1 cellular context compared by ENCODE assay signal in the genomic region with DNA sequence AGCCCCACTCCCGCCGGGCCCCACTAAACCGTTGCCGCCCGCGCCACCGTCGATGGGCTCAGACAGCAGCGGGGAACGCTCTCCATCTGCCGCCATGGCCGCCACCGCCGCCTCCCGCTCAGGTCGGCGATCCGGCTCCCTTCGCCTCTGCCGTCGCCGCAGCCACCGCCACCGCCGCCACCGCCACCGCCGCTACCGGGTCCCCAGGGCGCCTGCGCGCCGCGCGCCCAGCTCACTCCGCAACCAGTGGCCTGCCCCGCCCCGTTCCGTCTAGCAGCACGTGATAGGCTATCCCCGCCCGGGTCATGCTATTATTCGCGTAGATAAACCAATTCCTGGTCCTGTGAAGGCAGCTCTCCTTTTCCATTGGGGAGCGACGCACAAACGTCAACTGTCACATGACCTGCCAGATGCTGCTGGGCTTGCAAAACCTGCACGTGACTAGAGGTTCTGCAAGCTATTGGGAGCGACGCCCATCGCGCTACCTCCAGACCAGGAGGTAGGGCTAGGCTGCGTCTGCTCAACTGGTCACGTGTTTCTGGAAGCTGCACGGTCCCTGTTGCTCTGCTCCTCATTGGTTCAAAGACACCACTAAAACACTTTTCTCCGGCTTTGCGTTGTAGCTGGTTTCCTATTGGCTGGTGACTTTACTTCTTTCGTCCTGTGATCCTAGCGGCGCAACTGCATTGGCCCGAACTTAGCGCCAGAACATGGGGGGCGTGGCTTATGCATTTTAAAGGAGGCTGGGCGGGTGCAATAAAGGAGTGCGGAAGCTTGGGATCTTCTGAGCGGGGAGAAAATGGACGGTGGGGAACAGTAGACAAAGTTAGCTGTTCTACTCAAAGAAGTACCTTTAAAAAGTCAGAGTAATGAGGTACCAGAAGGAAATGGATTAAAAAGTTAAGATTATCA.
A peak's percentile ranks its signal among the peaks of the same experiment; 100 is the strongest.
TF ChIP-seq lines count a peak whose summit lies in the region.

A gene (minus strand): TSS at position 205 of the 912 bp plus-strand sequence. CDS start 109 bp downstream, at position 96.

TF ChIP-seq in HepG2, 621 proteins besides CTCF, POLR2A, EP300 and RAD21 (continued from another document and continues in another):
- TF ChIP-seq, protein P1, sequence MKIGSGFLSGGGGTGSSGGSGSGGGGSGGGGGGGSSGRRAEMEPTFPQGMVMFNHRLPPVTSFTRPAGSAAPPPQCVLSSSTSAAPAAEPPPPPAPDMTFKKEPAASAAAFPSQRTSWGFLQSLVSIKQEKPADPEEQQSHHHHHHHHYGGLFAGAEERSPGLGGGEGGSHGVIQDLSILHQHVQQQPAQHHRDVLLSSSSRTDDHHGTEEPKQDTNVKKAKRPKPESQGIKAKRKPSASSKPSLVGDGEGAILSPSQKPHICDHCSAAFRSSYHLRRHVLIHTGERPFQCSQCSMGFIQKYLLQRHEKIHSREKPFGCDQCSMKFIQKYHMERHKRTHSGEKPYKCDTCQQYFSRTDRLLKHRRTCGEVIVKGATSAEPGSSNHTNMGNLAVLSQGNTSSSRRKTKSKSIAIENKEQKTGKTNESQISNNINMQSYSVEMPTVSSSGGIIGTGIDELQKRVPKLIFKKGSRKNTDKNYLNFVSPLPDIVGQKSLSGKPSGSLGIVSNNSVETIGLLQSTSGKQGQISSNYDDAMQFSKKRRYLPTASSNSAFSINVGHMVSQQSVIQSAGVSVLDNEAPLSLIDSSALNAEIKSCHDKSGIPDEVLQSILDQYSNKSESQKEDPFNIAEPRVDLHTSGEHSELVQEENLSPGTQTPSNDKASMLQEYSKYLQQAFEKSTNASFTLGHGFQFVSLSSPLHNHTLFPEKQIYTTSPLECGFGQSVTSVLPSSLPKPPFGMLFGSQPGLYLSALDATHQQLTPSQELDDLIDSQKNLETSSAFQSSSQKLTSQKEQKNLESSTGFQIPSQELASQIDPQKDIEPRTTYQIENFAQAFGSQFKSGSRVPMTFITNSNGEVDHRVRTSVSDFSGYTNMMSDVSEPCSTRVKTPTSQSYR (CRISPR knock-in tag; IDR thresholded peaks at IDR 0.05; ENCODE audit: borderline replicate concordance), result peak; percentile 45; the same call in 1 of the 2 replicates
- TF ChIP-seq, protein P2, sequence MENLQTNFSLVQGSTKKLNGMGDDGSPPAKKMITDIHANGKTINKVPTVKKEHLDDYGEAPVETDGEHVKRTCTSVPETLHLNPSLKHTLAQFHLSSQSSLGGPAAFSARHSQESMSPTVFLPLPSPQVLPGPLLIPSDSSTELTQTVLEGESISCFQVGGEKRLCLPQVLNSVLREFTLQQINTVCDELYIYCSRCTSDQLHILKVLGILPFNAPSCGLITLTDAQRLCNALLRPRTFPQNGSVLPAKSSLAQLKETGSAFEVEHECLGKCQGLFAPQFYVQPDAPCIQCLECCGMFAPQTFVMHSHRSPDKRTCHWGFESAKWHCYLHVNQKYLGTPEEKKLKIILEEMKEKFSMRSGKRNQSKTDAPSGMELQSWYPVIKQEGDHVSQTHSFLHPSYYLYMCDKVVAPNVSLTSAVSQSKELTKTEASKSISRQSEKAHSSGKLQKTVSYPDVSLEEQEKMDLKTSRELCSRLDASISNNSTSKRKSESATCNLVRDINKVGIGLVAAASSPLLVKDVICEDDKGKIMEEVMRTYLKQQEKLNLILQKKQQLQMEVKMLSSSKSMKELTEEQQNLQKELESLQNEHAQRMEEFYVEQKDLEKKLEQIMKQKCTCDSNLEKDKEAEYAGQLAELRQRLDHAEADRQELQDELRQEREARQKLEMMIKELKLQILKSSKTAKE (CRISPR knock-in tag; IDR thresholded peaks at IDR 0.05; ENCODE audit: borderline replicate concordance), result no peak; the same call in 1 of the 2 replicates
- TF ChIP-seq ZMYM4 (CRISPR knock-in tag; IDR thresholded peaks at IDR 0.05), result peak; percentile 100
- TF ChIP-seq, protein P3, sequence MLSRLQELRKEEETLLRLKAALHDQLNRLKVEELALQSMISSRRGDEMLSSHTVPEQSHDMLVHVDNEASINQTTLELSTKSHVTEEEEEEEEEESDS (CRISPR knock-in tag; IDR thresholded peaks at IDR 0.05; ENCODE audit: borderline replicate concordance), result peak; percentile 22; the same call in 1 of the 2 replicates
- TF ChIP-seq, protein P4, sequence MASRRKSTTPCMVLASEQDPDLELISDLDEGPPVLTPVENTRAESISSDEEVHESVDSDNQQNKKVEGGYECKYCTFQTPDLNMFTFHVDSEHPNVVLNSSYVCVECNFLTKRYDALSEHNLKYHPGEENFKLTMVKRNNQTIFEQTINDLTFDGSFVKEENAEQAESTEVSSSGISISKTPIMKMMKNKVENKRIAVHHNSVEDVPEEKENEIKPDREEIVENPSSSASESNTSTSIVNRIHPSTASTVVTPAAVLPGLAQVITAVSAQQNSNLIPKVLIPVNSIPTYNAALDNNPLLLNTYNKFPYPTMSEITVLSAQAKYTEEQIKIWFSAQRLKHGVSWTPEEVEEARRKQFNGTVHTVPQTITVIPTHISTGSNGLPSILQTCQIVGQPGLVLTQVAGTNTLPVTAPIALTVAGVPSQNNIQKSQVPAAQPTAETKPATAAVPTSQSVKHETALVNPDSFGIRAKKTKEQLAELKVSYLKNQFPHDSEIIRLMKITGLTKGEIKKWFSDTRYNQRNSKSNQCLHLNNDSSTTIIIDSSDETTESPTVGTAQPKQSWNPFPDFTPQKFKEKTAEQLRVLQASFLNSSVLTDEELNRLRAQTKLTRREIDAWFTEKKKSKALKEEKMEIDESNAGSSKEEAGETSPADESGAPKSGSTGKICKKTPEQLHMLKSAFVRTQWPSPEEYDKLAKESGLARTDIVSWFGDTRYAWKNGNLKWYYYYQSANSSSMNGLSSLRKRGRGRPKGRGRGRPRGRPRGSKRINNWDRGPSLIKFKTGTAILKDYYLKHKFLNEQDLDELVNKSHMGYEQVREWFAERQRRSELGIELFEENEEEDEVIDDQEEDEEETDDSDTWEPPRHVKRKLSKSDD (CRISPR knock-in tag; IDR thresholded peaks at IDR 0.05; ENCODE audit: low read depth), result peak; percentile 18
- TF ChIP-seq, protein P5, sequence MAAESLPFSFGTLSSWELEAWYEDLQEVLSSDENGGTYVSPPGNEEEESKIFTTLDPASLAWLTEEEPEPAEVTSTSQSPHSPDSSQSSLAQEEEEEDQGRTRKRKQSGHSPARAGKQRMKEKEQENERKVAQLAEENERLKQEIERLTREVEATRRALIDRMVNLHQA (CRISPR knock-in tag; IDR thresholded peaks at IDR 0.05), result no peak
- peak; percentile 86; the same call in 1 of the 2 replicates for TF ChIP-seq ZNF33B (CRISPR knock-in tag; IDR thresholded peaks at IDR 0.05)
- peak; percentile 56; the same call in 1 of the 2 replicates for TF ChIP-seq GATA4 (IDR thresholded peaks at IDR 0.05; ENCODE audit: borderline replicate concordance, low read depth)
- no peak for TF ChIP-seq ZKSCAN5 (CRISPR knock-in tag; IDR thresholded peaks at IDR 0.05)
- peak; percentile 93 for TF ChIP-seq CEBPB (IDR thresholded peaks at IDR 0.05; ENCODE audit: borderline replicate concordance, low read depth, low read length)
- peak; percentile 90 for TF ChIP-seq MIER3 (CRISPR knock-in tag; IDR thresholded peaks at IDR 0.05; ENCODE audit: borderline replicate concordance)
- TF ChIP-seq, protein P6, sequence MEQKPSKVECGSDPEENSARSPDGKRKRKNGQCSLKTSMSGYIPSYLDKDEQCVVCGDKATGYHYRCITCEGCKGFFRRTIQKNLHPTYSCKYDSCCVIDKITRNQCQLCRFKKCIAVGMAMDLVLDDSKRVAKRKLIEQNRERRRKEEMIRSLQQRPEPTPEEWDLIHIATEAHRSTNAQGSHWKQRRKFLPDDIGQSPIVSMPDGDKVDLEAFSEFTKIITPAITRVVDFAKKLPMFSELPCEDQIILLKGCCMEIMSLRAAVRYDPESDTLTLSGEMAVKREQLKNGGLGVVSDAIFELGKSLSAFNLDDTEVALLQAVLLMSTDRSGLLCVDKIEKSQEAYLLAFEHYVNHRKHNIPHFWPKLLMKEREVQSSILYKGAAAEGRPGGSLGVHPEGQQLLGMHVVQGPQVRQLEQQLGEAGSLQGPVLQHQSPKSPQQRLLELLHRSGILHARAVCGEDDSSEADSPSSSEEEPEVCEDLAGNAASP (CRISPR knock-in tag; IDR thresholded peaks at IDR 0.05; ENCODE audit: borderline replicate concordance), result peak; percentile 81
- TF ChIP-seq, protein P7, sequence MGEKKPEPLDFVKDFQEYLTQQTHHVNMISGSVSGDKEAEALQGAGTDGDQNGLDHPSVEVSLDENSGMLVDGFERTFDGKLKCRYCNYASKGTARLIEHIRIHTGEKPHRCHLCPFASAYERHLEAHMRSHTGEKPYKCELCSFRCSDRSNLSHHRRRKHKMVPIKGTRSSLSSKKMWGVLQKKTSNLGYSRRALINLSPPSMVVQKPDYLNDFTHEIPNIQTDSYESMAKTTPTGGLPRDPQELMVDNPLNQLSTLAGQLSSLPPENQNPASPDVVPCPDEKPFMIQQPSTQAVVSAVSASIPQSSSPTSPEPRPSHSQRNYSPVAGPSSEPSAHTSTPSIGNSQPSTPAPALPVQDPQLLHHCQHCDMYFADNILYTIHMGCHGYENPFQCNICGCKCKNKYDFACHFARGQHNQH (CRISPR knock-in tag; IDR thresholded peaks at IDR 0.05), result peak; percentile 94
- TF ChIP-seq ZBTB8A (CRISPR knock-in tag; IDR thresholded peaks at IDR 0.05; ENCODE audit: borderline replicate concordance, low read depth), result no peak
- no peak for TF ChIP-seq NCOA5 (CRISPR knock-in tag; IDR thresholded peaks at IDR 0.05)
- TF ChIP-seq, protein P8, sequence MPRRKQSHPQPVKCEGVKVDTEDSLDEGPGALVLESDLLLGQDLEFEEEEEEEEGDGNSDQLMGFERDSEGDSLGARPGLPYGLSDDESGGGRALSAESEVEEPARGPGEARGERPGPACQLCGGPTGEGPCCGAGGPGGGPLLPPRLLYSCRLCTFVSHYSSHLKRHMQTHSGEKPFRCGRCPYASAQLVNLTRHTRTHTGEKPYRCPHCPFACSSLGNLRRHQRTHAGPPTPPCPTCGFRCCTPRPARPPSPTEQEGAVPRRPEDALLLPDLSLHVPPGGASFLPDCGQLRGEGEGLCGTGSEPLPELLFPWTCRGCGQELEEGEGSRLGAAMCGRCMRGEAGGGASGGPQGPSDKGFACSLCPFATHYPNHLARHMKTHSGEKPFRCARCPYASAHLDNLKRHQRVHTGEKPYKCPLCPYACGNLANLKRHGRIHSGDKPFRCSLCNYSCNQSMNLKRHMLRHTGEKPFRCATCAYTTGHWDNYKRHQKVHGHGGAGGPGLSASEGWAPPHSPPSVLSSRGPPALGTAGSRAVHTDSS (CRISPR knock-in tag; conservative IDR thresholded peaks at IDR 0.05), result no peak
- TF ChIP-seq IRF2 (CRISPR knock-in tag; IDR thresholded peaks at IDR 0.05), result peak; percentile 88
- peak; percentile 97 for TF ChIP-seq GATAD1 (CRISPR knock-in tag; IDR thresholded peaks at IDR 0.05)
- TF ChIP-seq, protein P9, sequence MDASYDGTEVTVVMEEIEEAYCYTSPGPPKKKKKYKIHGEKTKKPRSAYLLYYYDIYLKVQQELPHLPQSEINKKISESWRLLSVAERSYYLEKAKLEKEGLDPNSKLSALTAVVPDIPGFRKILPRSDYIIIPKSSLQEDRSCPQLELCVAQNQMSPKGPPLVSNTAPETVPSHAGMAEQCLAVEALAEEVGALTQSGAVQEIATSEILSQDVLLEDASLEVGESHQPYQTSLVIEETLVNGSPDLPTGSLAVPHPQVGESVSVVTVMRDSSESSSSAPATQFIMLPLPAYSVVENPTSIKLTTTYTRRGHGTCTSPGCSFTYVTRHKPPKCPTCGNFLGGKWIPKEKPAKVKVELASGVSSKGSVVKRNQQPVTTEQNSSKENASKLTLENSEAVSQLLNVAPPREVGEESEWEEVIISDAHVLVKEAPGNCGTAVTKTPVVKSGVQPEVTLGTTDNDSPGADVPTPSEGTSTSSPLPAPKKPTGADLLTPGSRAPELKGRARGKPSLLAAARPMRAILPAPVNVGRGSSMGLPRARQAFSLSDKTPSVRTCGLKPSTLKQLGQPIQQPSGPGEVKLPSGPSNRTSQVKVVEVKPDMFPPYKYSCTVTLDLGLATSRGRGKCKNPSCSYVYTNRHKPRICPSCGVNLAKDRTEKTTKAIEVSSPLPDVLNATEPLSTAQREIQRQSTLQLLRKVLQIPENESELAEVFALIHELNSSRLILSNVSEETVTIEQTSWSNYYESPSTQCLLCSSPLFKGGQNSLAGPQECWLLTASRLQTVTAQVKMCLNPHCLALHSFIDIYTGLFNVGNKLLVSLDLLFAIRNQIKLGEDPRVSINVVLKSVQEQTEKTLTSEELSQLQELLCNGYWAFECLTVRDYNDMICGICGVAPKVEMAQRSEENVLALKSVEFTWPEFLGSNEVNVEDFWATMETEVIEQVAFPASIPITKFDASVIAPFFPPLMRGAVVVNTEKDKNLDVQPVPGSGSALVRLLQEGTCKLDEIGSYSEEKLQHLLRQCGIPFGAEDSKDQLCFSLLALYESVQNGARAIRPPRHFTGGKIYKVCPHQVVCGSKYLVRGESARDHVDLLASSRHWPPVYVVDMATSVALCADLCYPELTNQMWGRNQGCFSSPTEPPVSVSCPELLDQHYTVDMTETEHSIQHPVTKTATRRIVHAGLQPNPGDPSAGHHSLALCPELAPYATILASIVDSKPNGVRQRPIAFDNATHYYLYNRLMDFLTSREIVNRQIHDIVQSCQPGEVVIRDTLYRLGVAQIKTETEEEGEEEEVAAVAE (CRISPR knock-in tag; IDR thresholded peaks at IDR 0.05; ENCODE audit: borderline replicate concordance), result peak; percentile 99
- TF ChIP-seq ZNF230 (CRISPR knock-in tag; IDR thresholded peaks at IDR 0.05), result peak; percentile 81; the same call in 1 of the 2 replicates
- peak; percentile 77; the same call in 1 of the 2 replicates for TF ChIP-seq IRX3 (CRISPR knock-in tag; IDR thresholded peaks at IDR 0.05; ENCODE audit: borderline replicate concordance, low read depth)
- TF ChIP-seq, protein P10, sequence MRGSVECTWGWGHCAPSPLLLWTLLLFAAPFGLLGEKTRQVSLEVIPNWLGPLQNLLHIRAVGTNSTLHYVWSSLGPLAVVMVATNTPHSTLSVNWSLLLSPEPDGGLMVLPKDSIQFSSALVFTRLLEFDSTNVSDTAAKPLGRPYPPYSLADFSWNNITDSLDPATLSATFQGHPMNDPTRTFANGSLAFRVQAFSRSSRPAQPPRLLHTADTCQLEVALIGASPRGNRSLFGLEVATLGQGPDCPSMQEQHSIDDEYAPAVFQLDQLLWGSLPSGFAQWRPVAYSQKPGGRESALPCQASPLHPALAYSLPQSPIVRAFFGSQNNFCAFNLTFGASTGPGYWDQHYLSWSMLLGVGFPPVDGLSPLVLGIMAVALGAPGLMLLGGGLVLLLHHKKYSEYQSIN (CRISPR knock-in tag; IDR thresholded peaks at IDR 0.05; ENCODE audit: borderline replicate concordance), result no peak
- TF ChIP-seq, protein P11, sequence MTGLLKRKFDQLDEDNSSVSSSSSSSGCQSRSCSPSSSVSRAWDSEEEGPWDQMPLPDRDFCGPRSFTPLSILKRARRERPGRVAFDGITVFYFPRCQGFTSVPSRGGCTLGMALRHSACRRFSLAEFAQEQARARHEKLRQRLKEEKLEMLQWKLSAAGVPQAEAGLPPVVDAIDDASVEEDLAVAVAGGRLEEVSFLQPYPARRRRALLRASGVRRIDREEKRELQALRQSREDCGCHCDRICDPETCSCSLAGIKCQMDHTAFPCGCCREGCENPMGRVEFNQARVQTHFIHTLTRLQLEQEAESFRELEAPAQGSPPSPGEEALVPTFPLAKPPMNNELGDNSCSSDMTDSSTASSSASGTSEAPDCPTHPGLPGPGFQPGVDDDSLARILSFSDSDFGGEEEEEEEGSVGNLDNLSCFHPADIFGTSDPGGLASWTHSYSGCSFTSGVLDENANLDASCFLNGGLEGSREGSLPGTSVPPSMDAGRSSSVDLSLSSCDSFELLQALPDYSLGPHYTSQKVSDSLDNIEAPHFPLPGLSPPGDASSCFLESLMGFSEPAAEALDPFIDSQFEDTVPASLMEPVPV (CRISPR knock-in tag; IDR thresholded peaks at IDR 0.05), result peak; percentile 94; the same call in 1 of the 2 replicates
- 0 out of 2 replicates have a peak, but pooled peaks have one; percentile 61 for TF ChIP-seq SMAD9 (CRISPR knock-in tag; IDR thresholded peaks at IDR 0.05)
- no peak for TF ChIP-seq MAFG (CRISPR knock-in tag; IDR thresholded peaks at IDR 0.05)
- peak; percentile 94; the same call in 1 of the 2 replicates for TF ChIP-seq ZNF724P (CRISPR knock-in tag; IDR thresholded peaks at IDR 0.05; ENCODE audit: borderline replicate concordance)
